In genomic region chr2:224671731-224672130, GRCh38 we compare ENCODE assay signal across 20 cellular contexts. TPM values are rescaled to one million over a fixed set of nuclear protein-coding genes. Genes with fewer than 3 reads are reported as not detected.
"Had no signal": no experiment of that assay in that cellular context is flagged by ENCODE, and none has a peak within 500 bp of the region (broad histone marks: within the 10 kb centered on the region; RNA-seq: fewer than 3 reads in every experiment).

No MANE protein-coding gene starts in this region.

- H3K27ac Mint-ChIP-seq: activated naive CD4-positive, alpha-beta T cell treated with anti-CD3 and anti-CD28 coated beads, Interleukin-2, amount 10 ng/mL, durations not matched to agents 7 days and 5 days; activated naive CD8-positive, alpha-beta T cell treated with anti-CD3 and anti-CD28 coated beads, Interleukin-2, amount 50 U/mL, for 24 hours; nephron; stimulated activated naive B cell treated with anti-CD40 and anti-IgM and Interleukin-4, amounts not matched to agents 10 μg/mL and 1 μg/mL and 100 μg/mL, for 72 hours had no signal

- H3K9me3 Mint-ChIP-seq: activated naive CD4-positive, alpha-beta T cell treated with anti-CD3 and anti-CD28 coated beads, Interleukin-2, amount 10 ng/mL, durations not matched to agents 7 days and 5 days; activated naive CD8-positive, alpha-beta T cell treated with anti-CD3 and anti-CD28 coated beads, Interleukin-2, amount 50 U/mL, for 24 hours; activated T-cell treated with anti-CD3 and anti-CD28 coated beads, Interleukin-2, amount 50 U/mL, for 4 hours; central memory CD8-positive, alpha-beta T cell; stimulated activated naive B cell treated with anti-CD40 and anti-IgM and Interleukin-4, amounts not matched to agents 10 μg/mL and 1 μg/mL and 100 μg/mL, for 72 hours had no signal

- H3K4me3 Mint-ChIP-seq: activated naive CD4-positive, alpha-beta T cell treated with anti-CD3 and anti-CD28 coated beads, Interleukin-2, amount 10 ng/mL, durations not matched to agents 7 days and 5 days; activated naive CD8-positive, alpha-beta T cell treated with anti-CD3 and anti-CD28 coated beads, Interleukin-2, amount 50 U/mL, for 24 hours; activated T-cell treated with anti-CD3 and anti-CD28 coated beads, Interleukin-2, amount 50 U/mL, for 4 hours; central memory CD8-positive, alpha-beta T cell; nephron; stimulated activated naive B cell treated with anti-CD40 and anti-IgM and Interleukin-4, amounts not matched to agents 10 μg/mL and 1 μg/mL and 100 μg/mL, for 72 hours had no signal

- H3K9me3 ChIP-seq: ascending aorta, upper lobe of right lung had no signal

- ATAC-seq: activated naive CD8-positive, alpha-beta T cell treated with anti-CD3 and anti-CD28 coated beads, Interleukin-2, amount 50 U/mL, for 24 hours; activated T-cell treated with anti-CD3 and anti-CD28 coated beads, Interleukin-2, amount 50 U/mL, for 4 hours; left lobe of liver; stimulated activated naive B cell treated with anti-CD40 and anti-IgM and Interleukin-4, amounts not matched to agents 10 μg/mL and 1 μg/mL and 100 μg/mL, for 72 hours; upper lobe of right lung had no signal

- H3K4me3 ChIP-seq: ascending aorta, coronary artery, lung, upper lobe of right lung had no signal

- H3K36me3 ChIP-seq: ascending aorta, upper lobe of right lung had no signal

- H3K27me3 Mint-ChIP-seq: activated naive CD4-positive, alpha-beta T cell treated with anti-CD3 and anti-CD28 coated beads, Interleukin-2, amount 10 ng/mL, durations not matched to agents 7 days and 5 days; central memory CD8-positive, alpha-beta T cell had no signal

- DNase-seq: activated CD4-positive, alpha-beta T cell treated with anti-CD3 and anti-CD28 coated beads, Interleukin-2, amount 50 U/mL, for 1 hour; activated CD4-positive, CD25-positive, alpha-beta regulatory T cell treated with anti-CD3 and anti-CD28 coated beads, Interleukin-2, amount 50 U/mL, for 72 hours; activated CD8-positive, alpha-beta memory T cell treated with anti-CD3 and anti-CD28 coated beads, Interleukin-2, amount 50 U/mL, for 4 hours; activated naive CD4-positive, alpha-beta T cell treated with anti-CD3 and anti-CD28 coated beads, Interleukin-2, amount 10 ng/mL, durations not matched to agents 7 days and 5 days; activated naive CD8-positive, alpha-beta T cell treated with anti-CD3 and anti-CD28 coated beads, Interleukin-2, amount 50 U/mL, for 24 hours; activated T-cell treated with anti-CD3 and anti-CD28 coated beads, Interleukin-2, amount 50 U/mL, for 4 hours; erythroblast; foreskin melanocyte; hypothalamus; islet precursor cell; posterior cingulate gyrus; retina; stimulated activated naive B cell treated with anti-CD40 and anti-IgM and Interleukin-4, amounts not matched to agents 10 μg/mL and 1 μg/mL and 100 μg/mL, for 72 hours; upper lobe of right lung had no signal

- H3K4me1 Mint-ChIP-seq: activated naive CD4-positive, alpha-beta T cell treated with anti-CD3 and anti-CD28 coated beads, Interleukin-2, amount 10 ng/mL, durations not matched to agents 7 days and 5 days; central memory CD8-positive, alpha-beta T cell; nephron had no signal

- H3K36me3 Mint-ChIP-seq: activated naive CD4-positive, alpha-beta T cell treated with anti-CD3 and anti-CD28 coated beads, Interleukin-2, amount 10 ng/mL, durations not matched to agents 7 days and 5 days had no signal

- H3K4me1 ChIP-seq: ascending aorta, upper lobe of right lung had no signal

- H3K27me3 ChIP-seq: ascending aorta, upper lobe of right lung had no signal

- H3K27ac ChIP-seq: ascending aorta, coronary artery, upper lobe of right lung had no signal

RNA-seq across cellular contexts. Expression of gene CCDC195, which starts 44.4 kb away (rescaled TPM):
- total RNA-seq: activated T-cell treated with anti-CD3 and anti-CD28 coated beads, Interleukin-2, amount 50 U/mL, for 4 hours; ascending aorta; left lobe of liver; lung; upper lobe of right lung had no signal
- polyA plus RNA-seq: lung had no signal
